In the genomic region with DNA sequence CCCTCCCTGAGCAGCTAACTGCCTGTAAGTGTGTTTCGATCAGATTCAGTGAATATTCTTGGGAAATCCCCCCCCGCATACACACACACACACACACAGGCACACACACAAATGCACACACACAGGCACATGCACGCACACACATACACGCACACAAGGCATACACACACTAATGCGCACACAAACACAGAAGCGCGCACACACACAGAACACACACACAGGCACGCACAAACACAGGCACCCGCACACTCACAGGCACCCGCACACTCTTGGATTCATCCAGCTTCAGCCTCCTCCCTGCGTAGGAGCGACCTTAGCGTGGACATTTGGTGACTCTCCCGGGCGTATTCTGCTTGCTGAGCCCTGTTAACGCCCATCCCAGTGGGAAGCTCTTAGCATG, we compare ENCODE assay signal across 26 cellular contexts.
"Had no signal": no experiment of that assay in that cellular context is flagged by ENCODE, and none has a peak within 500 bp of the region (broad histone marks: within the 10 kb centered on the region; RNA-seq: fewer than 3 reads in every experiment).

No MANE protein-coding gene starts in this region.

- ATAC-seq: effector memory CD8-positive, alpha-beta T cell; left colon; left ventricle myocardium superior; mucosa of descending colon; psoas muscle; stimulated activated naive B cell treated with anti-CD40 and anti-IgM and Interleukin-4, amounts not matched to agents 10 μg/mL and 1 μg/mL and 100 μg/mL, for 72 hours had no signal

- H3K27me3 Mint-ChIP-seq: stimulated activated naive B cell treated with anti-CD40 and anti-IgM and Interleukin-4, amounts not matched to agents 10 μg/mL and 1 μg/mL and 100 μg/mL, for 72 hours had no signal

- H3K9me3 Mint-ChIP-seq: effector memory CD8-positive, alpha-beta T cell; immature natural killer cell; mesothelial cell of epicardium; nephron; stimulated activated naive B cell treated with anti-CD40 and anti-IgM and Interleukin-4, amounts not matched to agents 10 μg/mL and 1 μg/mL and 100 μg/mL, for 72 hours; type B pancreatic cell had no signal

- H3K4me3 Mint-ChIP-seq: effector memory CD8-positive, alpha-beta T cell; immature natural killer cell; memory B cell; mesothelial cell of epicardium; nephron; stimulated activated naive B cell treated with anti-CD40 and anti-IgM and Interleukin-4, amounts not matched to agents 10 μg/mL and 1 μg/mL and 100 μg/mL, for 72 hours; type B pancreatic cell had no signal

- H3K4me1 ChIP-seq: psoas muscle, sigmoid colon, stomach, thyroid gland had no signal

- H3K27ac ChIP-seq: coronary artery, ovary, psoas muscle, sigmoid colon, stomach, thyroid gland had no signal

- H3K4me1 Mint-ChIP-seq: memory B cell; mesothelial cell of epicardium; naive B cell; nephron; stimulated activated naive B cell treated with anti-CD40 and anti-IgM and Interleukin-4, amounts not matched to agents 10 μg/mL and 1 μg/mL and 100 μg/mL, for 72 hours had no signal

- H3K27ac Mint-ChIP-seq: effector memory CD8-positive, alpha-beta T cell; immature natural killer cell; memory B cell; mesothelial cell of epicardium; naive B cell; nephron; stimulated activated naive B cell treated with anti-CD40 and anti-IgM and Interleukin-4, amounts not matched to agents 10 μg/mL and 1 μg/mL and 100 μg/mL, for 72 hours; type B pancreatic cell had no signal

- H3K36me3 ChIP-seq: ovary, sigmoid colon, stomach, thyroid gland had no signal

- FAIRE-seq: endometrium, frontal cortex had no signal

- H3K27me3 ChIP-seq: ovary, thyroid gland had no signal

- H3K9me3 ChIP-seq: mucosa of descending colon, ovary, psoas muscle, sigmoid colon, stomach, thyroid gland had no signal

- H3K36me3 Mint-ChIP-seq: immature natural killer cell; memory B cell; mesothelial cell of epicardium; naive B cell; stimulated activated naive B cell treated with anti-CD40 and anti-IgM and Interleukin-4, amounts not matched to agents 10 μg/mL and 1 μg/mL and 100 μg/mL, for 72 hours; type B pancreatic cell had no signal

- DNase-seq: effector memory CD8-positive, alpha-beta T cell; hypothalamus; immature natural killer cell; islet precursor cell; kidney glomerular epithelial cell; left colon; left ventricle myocardium superior; mucosa of descending colon; naive B cell; occipital lobe; ovary; psoas muscle; sigmoid colon; stimulated activated CD4-positive, alpha-beta T cell treated with anti-CD3 and anti-CD28 coated beads, Interleukin-2, amount 100 ng/mL, for 24 hours; stimulated activated CD4-positive, alpha-beta T cell treated with anti-CD3 and anti-CD28 coated beads, Interleukin-4, amount 100 ng/mL, for 4 hours; stimulated activated naive B cell treated with anti-CD40 and anti-IgM and Interleukin-4, amounts not matched to agents 10 μg/mL and 1 μg/mL and 100 μg/mL, for 72 hours; stomach; thyroid gland had no signal

- H3K4me3 ChIP-seq: coronary artery, lung, mucosa of descending colon, ovary, psoas muscle, sigmoid colon, stomach, thyroid gland had no signal
